In the genomic region with DNA sequence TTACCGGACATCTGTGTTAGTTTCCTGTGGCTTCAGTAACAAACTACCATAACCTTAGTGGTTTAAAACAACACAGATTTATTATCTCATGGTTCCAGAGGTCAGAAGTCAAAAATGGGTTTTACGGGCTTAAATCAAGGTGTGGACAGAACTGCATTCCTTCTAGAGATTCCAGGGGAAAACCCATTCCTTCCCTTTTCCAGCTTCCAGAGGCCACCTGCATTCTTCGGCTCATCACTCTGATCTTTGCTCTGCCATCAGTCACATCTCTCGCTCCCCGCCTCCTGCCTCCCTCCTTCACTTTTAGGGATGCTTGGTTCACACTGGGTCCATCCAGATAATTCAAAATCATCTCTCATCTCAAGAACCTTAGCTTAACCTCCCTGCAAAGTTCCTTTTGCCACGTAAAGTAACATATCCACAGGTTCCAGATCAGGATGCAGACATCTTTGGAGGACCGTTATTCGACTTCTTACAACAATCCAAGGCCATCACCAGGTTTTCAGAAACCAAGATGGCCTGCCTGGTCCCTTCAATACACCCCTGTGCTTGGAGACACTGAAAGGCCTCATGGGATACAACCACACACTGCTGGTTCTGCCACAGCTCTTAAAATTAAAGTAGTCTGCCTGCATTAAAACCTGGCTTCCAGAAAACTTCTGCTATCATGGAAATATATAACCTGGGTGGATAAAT, we compare ENCODE assay signal across 30 cellular contexts.
"Had no signal": no experiment of that assay in that cellular context is flagged by ENCODE, and none has a peak within 500 bp of the region (broad histone marks: within the 10 kb centered on the region; RNA-seq: fewer than 3 reads in every experiment).

No MANE protein-coding gene starts in this region.

- DNase-seq: activated CD4-positive, alpha-beta memory T cell treated with anti-CD3 and anti-CD28 coated beads, Interleukin-2, amount 10 ng/mL, durations not matched to agents 7 days and 5 days; activated CD4-positive, alpha-beta T cell treated with anti-CD3 and anti-CD28 coated beads for 1 hour; activated CD4-positive, alpha-beta T cell treated with anti-CD3 and anti-CD28 coated beads for 4 hours; activated CD4-positive, alpha-beta T cell treated with anti-CD3 and anti-CD28 coated beads, Interleukin-2, amount 10 ng/mL, durations not matched to agents 7 days and 5 days; activated CD4-positive, alpha-beta T cell treated with anti-CD3 and anti-CD28 coated beads, Interleukin-2, amount 50 U/mL, for 4 hours; activated CD8-positive, alpha-beta memory T cell treated with anti-CD3 and anti-CD28 coated beads, Interleukin-2, amount 50 U/mL, for 48 hours; activated gamma-delta T cell; activated naive CD4-positive, alpha-beta T cell; activated naive CD4-positive, alpha-beta T cell treated with anti-CD3 and anti-CD28 coated beads, Interleukin-2, amount 50 U/mL, for 16 hours; activated naive CD8-positive, alpha-beta T cell treated with anti-CD3 and anti-CD28 coated beads for 36 hours; activated naive CD8-positive, alpha-beta T cell treated with anti-CD3 and anti-CD28 coated beads, Interleukin-2, amount 50 U/mL, for 24 hours; activated T-cell treated with anti-CD3 and anti-CD28 coated beads for 4 hours; activated T-cell treated with anti-CD3 and anti-CD28 coated beads, Interleukin-2, amount 50 U/mL, for 24 hours; activated T-cell treated with anti-CD3 and anti-CD28 coated beads, Interleukin-2, amount 50 U/mL, for 72 hours; adrenal gland; amygdala; aorta; body of pancreas; caudate nucleus; cortex of kidney; dermis blood vessel endothelial cell; effector CD4-positive, alpha-beta T cell; effector memory CD8-positive, alpha-beta T cell; erythroblast; esophagus squamous epithelium; foreskin melanocyte; heart right ventricle; T-helper 2 cell had no signal

- H3K4me3 Mint-ChIP-seq: activated CD4-positive, alpha-beta memory T cell treated with anti-CD3 and anti-CD28 coated beads, Interleukin-2, amount 10 ng/mL, durations not matched to agents 7 days and 5 days; activated CD4-positive, alpha-beta T cell treated with anti-CD3 and anti-CD28 coated beads, Interleukin-2, amount 10 ng/mL, durations not matched to agents 7 days and 5 days; activated naive CD8-positive, alpha-beta T cell treated with anti-CD3 and anti-CD28 coated beads for 36 hours; activated naive CD8-positive, alpha-beta T cell treated with anti-CD3 and anti-CD28 coated beads, Interleukin-2, amount 50 U/mL, for 24 hours; activated T-cell treated with anti-CD3 and anti-CD28 coated beads, Interleukin-2, amount 50 U/mL, for 24 hours; activated T-cell treated with anti-CD3 and anti-CD28 coated beads, Interleukin-2, amount 50 U/mL, for 72 hours; effector memory CD8-positive, alpha-beta T cell; WTC11 had no signal

- H3K36me3 Mint-ChIP-seq: activated naive CD8-positive, alpha-beta T cell treated with anti-CD3 and anti-CD28 coated beads for 36 hours; WTC11 had no signal

- H3K4me1 ChIP-seq: adrenal gland, body of pancreas, esophagus squamous epithelium, gastroesophageal sphincter, heart right ventricle had no signal

- H3K9me3 ChIP-seq: adrenal gland, body of pancreas, esophagus squamous epithelium, gastroesophageal sphincter, heart right ventricle had no signal

- H3K27me3 Mint-ChIP-seq: activated CD4-positive, alpha-beta memory T cell treated with anti-CD3 and anti-CD28 coated beads, Interleukin-2, amount 10 ng/mL, durations not matched to agents 7 days and 5 days; activated CD4-positive, alpha-beta T cell treated with anti-CD3 and anti-CD28 coated beads, Interleukin-2, amount 10 ng/mL, durations not matched to agents 7 days and 5 days; activated naive CD8-positive, alpha-beta T cell treated with anti-CD3 and anti-CD28 coated beads, Interleukin-2, amount 50 U/mL, for 24 hours; activated T-cell treated with anti-CD3 and anti-CD28 coated beads, Interleukin-2, amount 50 U/mL, for 24 hours; effector memory CD8-positive, alpha-beta T cell had no signal

- H3K27ac ChIP-seq: adrenal gland, body of pancreas, esophagus squamous epithelium, gastroesophageal sphincter, heart right ventricle had no signal

- H3K4me1 Mint-ChIP-seq: activated CD4-positive, alpha-beta memory T cell treated with anti-CD3 and anti-CD28 coated beads, Interleukin-2, amount 10 ng/mL, durations not matched to agents 7 days and 5 days; activated CD4-positive, alpha-beta T cell treated with anti-CD3 and anti-CD28 coated beads, Interleukin-2, amount 10 ng/mL, durations not matched to agents 7 days and 5 days; activated naive CD8-positive, alpha-beta T cell treated with anti-CD3 and anti-CD28 coated beads for 36 hours; activated naive CD8-positive, alpha-beta T cell treated with anti-CD3 and anti-CD28 coated beads, Interleukin-2, amount 50 U/mL, for 24 hours had no signal

- H3K27me3 ChIP-seq: adrenal gland, gastroesophageal sphincter had no signal

- H3K4me3 ChIP-seq: adrenal gland, body of pancreas, esophagus squamous epithelium, gastroesophageal sphincter, heart right ventricle had no signal

- H3K9me3 Mint-ChIP-seq: activated CD4-positive, alpha-beta memory T cell treated with anti-CD3 and anti-CD28 coated beads, Interleukin-2, amount 10 ng/mL, durations not matched to agents 7 days and 5 days; activated CD4-positive, alpha-beta T cell treated with anti-CD3 and anti-CD28 coated beads, Interleukin-2, amount 10 ng/mL, durations not matched to agents 7 days and 5 days; activated naive CD8-positive, alpha-beta T cell treated with anti-CD3 and anti-CD28 coated beads for 36 hours; activated naive CD8-positive, alpha-beta T cell treated with anti-CD3 and anti-CD28 coated beads, Interleukin-2, amount 50 U/mL, for 24 hours; activated T-cell treated with anti-CD3 and anti-CD28 coated beads, Interleukin-2, amount 50 U/mL, for 24 hours; activated T-cell treated with anti-CD3 and anti-CD28 coated beads, Interleukin-2, amount 50 U/mL, for 72 hours; effector memory CD8-positive, alpha-beta T cell had no signal

- H3K36me3 ChIP-seq: adrenal gland, esophagus squamous epithelium, gastroesophageal sphincter, heart right ventricle had no signal

- H3K27ac Mint-ChIP-seq: activated CD4-positive, alpha-beta memory T cell treated with anti-CD3 and anti-CD28 coated beads, Interleukin-2, amount 10 ng/mL, durations not matched to agents 7 days and 5 days; activated CD4-positive, alpha-beta T cell treated with anti-CD3 and anti-CD28 coated beads, Interleukin-2, amount 10 ng/mL, durations not matched to agents 7 days and 5 days; activated naive CD8-positive, alpha-beta T cell treated with anti-CD3 and anti-CD28 coated beads for 36 hours; activated naive CD8-positive, alpha-beta T cell treated with anti-CD3 and anti-CD28 coated beads, Interleukin-2, amount 50 U/mL, for 24 hours; activated T-cell treated with anti-CD3 and anti-CD28 coated beads, Interleukin-2, amount 50 U/mL, for 24 hours; activated T-cell treated with anti-CD3 and anti-CD28 coated beads, Interleukin-2, amount 50 U/mL, for 72 hours; effector memory CD8-positive, alpha-beta T cell; WTC11 had no signal

- ATAC-seq: activated naive CD8-positive, alpha-beta T cell treated with anti-CD3 and anti-CD28 coated beads, Interleukin-2, amount 50 U/mL, for 24 hours; activated T-cell treated with anti-CD3 and anti-CD28 coated beads, Interleukin-2, amount 50 U/mL, for 72 hours; body of pancreas; effector memory CD8-positive, alpha-beta T cell; gastroesophageal sphincter; heart right ventricle; WTC11 had no signal
